9 cellular contexts compared by ENCODE assay signal in the genomic region with DNA sequence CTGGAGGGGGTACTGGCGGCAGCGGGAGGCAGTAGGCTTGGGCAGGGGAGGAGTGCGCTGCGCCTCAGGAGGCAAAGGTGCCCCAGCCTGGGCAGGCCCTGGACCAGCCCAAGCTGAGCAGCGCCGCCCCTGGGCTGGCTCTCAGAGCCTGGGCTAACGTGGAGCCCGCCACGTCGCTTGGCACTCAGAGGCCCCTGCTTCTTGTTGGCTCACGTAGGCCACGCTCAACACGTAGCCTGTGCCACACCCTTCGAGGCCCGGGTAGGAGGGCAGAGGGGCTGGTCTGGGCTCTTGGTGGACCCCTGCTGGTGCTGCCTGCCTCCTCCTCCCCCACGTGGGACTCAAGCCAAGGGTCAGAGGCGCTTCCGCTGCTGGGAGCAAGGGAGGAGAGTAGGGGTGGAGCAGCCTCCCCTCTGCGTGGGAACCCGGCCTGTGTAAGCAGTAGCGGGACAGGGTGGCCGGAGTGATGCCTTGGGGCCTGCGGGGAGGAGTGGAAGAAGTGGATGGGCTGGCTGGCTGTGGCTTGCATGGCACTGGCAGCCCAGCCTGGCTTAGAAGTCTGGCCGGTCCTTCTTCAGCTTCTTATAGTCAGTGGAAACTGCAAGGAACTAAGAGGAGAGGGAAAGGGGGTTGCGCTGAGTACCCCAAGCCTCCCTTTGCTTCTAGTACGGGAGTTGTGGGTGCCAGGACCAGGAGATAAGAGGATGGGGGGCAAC. TPM values are rescaled to one million over a fixed set of nuclear protein-coding genes. Genes with fewer than 3 reads are reported as not detected.
DNase-seq lines count a peak whose midpoint lies in the region; ATAC-seq, FAIRE-seq and TF ChIP-seq lines count a peak whose summit lies in the region.
"Had no signal": no experiment of that assay in that cellular context is flagged by ENCODE, and none has a peak within 500 bp of the region (broad histone marks: within the 10 kb centered on the region; RNA-seq: fewer than 3 reads in every experiment).

No MANE protein-coding gene starts in this region.

- DNase-seq in fibroblast of the aortic adventitia (ENCODE audit: low read depth): peak; percentile 63
- DNase-seq in retina: peak; percentile 43
- no peak for DNase-seq in HTR-8/SVneo (ENCODE audit: insufficient read length, low spot score)
- DNase-seq: activated CD8-positive, alpha-beta T cell treated with anti-CD3 and anti-CD28 coated beads for 36 hours had no signal

- H3K79me2 ChIP-seq in OCI-LY1 (ENCODE audit: insufficient read depth, low read length): peaks cover 11% of the 10 kb centered on the region

- no peaks in the 10 kb centered on the region for H4K20me1 ChIP-seq in OCI-LY1 (ENCODE audit: insufficient read depth, low read length)

- ATAC-seq in HG03439 (IDR thresholded peaks at IDR 0.05; ENCODE audit: unreplicated experiment) (no peak), GM19397 (IDR thresholded peaks at IDR 0.05; ENCODE audit: unreplicated experiment) (no peak), HG03521 (IDR thresholded peaks at IDR 0.05; ENCODE audit: unreplicated experiment) (no peak)
- ATAC-seq: activated CD8-positive, alpha-beta T cell treated with anti-CD3 and anti-CD28 coated beads for 36 hours had no signal

- no peak overlapping the region for H2AFZ ChIP-seq in OCI-LY1 (ENCODE audit: low read length)

- TF ChIP-seq CTCF in OCI-LY1 (IDR thresholded peaks at IDR 0.05; ENCODE audit: low read length) (peak; percentile 54), fibroblast of the aortic adventitia (IDR thresholded peaks at IDR 0.05; ENCODE audit: insufficient read depth, low read length) (no peak)

- H3K4me2 ChIP-seq in OCI-LY1 (ENCODE audit: low read length): peak overlapping the region; percentile 62

- H3K4me3 ChIP-seq in OCI-LY1 (ENCODE audit: low read depth, low read length, poor library complexity, severe bottlenecking): peak overlapping the region; percentile 50
- peak overlapping the region; percentile 13 for H3K4me3 ChIP-seq in fibroblast of the aortic adventitia (ENCODE audit: low read depth, low read length)

- H3K36me3 ChIP-seq in OCI-LY1 (ENCODE audit: insufficient read depth, low read length): peaks cover 52% of the 10 kb centered on the region

- peaks cover 8% of the 10 kb centered on the region; the same call in 1 of the 2 replicates for H3F3A ChIP-seq in OCI-LY1 (ENCODE audit: insufficient read depth, low read length)

- H3K27ac ChIP-seq in OCI-LY1 (ENCODE audit: low read depth, low read length, poor library complexity, severe bottlenecking): peak overlapping the region; percentile 97

- no peaks in the 10 kb centered on the region for H3K9me2 ChIP-seq in OCI-LY1 (ENCODE audit: low read depth, low read length)

- peak overlapping the region; percentile 58; the same call in 1 of the 2 replicates for H3K9ac ChIP-seq in OCI-LY1 (ENCODE audit: low read length)

- TF ChIP-seq POLR2A in GM19099 (IDR thresholded peaks at IDR 0.05; ENCODE audit: extremely low read depth, insufficient read length, low read depth): peak; percentile 4

- no peaks in the 10 kb centered on the region for H3K9me3 ChIP-seq in OCI-LY1 (ENCODE audit: low read length)

- peaks cover 94% of the 10 kb centered on the region for H3K4me1 ChIP-seq in OCI-LY1 (ENCODE audit: insufficient read depth, low read length, severe bottlenecking)

- no peaks in the 10 kb centered on the region for H3K27me3 ChIP-seq in OCI-LY1 (ENCODE audit: insufficient read depth, low read length)

- no peak for FAIRE-seq in HTR-8/SVneo (lab: Jason Lieb, UNC)

RNA-seq across cellular contexts. Expression of a gene that starts 5.7 kb away (rescaled TPM):
- total RNA-seq in fibroblast of the aortic adventitia (ENCODE audit: low replicate concordance): 233 and 303 TPM in 2 replicates

RNA-seq across cellular contexts. Expression of a gene that starts 15.8 kb away (rescaled TPM):
- total RNA-seq in fibroblast of the aortic adventitia (ENCODE audit: low replicate concordance): 0.90 and 3.8 TPM in 2 replicates

RNA-seq across cellular contexts. Expression of a gene that starts 18.6 kb away (rescaled TPM):
- 1.9 and 2.4 TPM in 2 replicates for total RNA-seq in fibroblast of the aortic adventitia (ENCODE audit: low replicate concordance)
